ENCODE assay signal across 16 cellular contexts in the genomic region with DNA sequence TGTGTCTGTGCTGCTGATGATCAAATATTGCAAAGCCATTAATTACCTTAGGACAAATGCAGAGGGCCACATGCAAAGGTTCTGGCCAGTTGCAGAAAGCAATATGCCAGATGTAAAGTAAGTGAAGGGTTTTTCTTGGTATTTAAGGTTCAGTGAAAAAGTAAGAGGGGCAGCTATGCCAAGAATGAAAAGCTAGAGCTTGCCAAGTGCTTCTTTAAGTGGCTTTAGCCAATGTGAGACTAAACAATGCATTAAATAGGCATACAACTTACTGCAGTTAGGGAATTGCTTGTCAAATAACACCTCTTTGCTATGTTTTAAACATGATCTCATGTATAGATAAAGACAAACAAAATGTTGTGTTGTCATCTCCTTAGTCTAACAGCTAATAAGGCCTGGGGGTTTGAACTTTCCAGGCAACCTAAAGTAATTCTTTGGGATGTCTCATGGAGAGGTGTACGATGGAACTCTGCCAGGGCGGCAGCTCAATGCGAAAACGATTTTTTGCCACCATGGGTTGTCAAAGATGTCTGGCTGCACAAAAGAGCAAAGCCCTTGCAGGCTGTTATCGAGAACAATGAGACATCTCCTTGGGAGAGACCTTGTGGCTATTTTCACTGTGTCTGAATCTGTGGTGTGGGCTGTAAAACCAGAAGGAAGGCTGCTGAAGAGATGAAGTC. TPM values are rescaled to one million over a fixed set of nuclear protein-coding genes. Genes with fewer than 3 reads are reported as not detected.
"Had no signal": no experiment of that assay in that cellular context is flagged by ENCODE, and none has a peak within 500 bp of the region (broad histone marks: within the 10 kb centered on the region; RNA-seq: fewer than 3 reads in every experiment).

No MANE protein-coding gene starts in this region.

- H3K9ac ChIP-seq: parathyroid adenoma had no signal

- H3K4me1 ChIP-seq: parathyroid adenoma, vagina had no signal

- H3K36me3 Mint-ChIP-seq: activated CD4-positive, alpha-beta memory T cell treated with anti-CD3 and anti-CD28 coated beads for 36 hours; activated CD8-positive, alpha-beta memory T cell treated with anti-CD3 and anti-CD28 coated beads, Interleukin-2, amount 10 ng/mL, durations not matched to agents 7 days and 5 days; activated naive CD4-positive, alpha-beta T cell treated with anti-CD3 and anti-CD28 coated beads, Interleukin-2, amount 10 ng/mL, durations not matched to agents 7 days and 5 days; memory B cell; naive thymus-derived CD4-positive, alpha-beta T cell had no signal

- FAIRE-seq: colon, endometrium had no signal

- H2AFZ ChIP-seq: parathyroid adenoma had no signal

- H3K36me3 ChIP-seq: tibial artery, vagina, WERI-Rb-1 had no signal

- ATAC-seq: activated CD8-positive, alpha-beta memory T cell treated with anti-CD3 and anti-CD28 coated beads, Interleukin-2, amount 10 ng/mL, durations not matched to agents 7 days and 5 days; left ventricle myocardium superior; mucosa of descending colon; naive thymus-derived CD4-positive, alpha-beta T cell had no signal

- H3K27ac ChIP-seq: parathyroid adenoma, tibial artery, vagina, WERI-Rb-1 had no signal

- H3K9me3 Mint-ChIP-seq: activated CD4-positive, alpha-beta memory T cell treated with anti-CD3 and anti-CD28 coated beads for 36 hours; activated naive CD4-positive, alpha-beta T cell treated with anti-CD3 and anti-CD28 coated beads, Interleukin-2, amount 10 ng/mL, durations not matched to agents 7 days and 5 days; memory B cell; naive thymus-derived CD4-positive, alpha-beta T cell had no signal

- H3K4me3 Mint-ChIP-seq: activated CD4-positive, alpha-beta memory T cell treated with anti-CD3 and anti-CD28 coated beads for 36 hours; activated CD8-positive, alpha-beta memory T cell treated with anti-CD3 and anti-CD28 coated beads, Interleukin-2, amount 10 ng/mL, durations not matched to agents 7 days and 5 days; activated naive CD4-positive, alpha-beta T cell treated with anti-CD3 and anti-CD28 coated beads, Interleukin-2, amount 10 ng/mL, durations not matched to agents 7 days and 5 days; memory B cell; naive thymus-derived CD4-positive, alpha-beta T cell had no signal

- H3K9me3 ChIP-seq: mucosa of descending colon, tibial artery, vagina had no signal

- H3K27me3 ChIP-seq: tibial artery, vagina had no signal

- H3K79me2 ChIP-seq: parathyroid adenoma had no signal

- H3K27ac Mint-ChIP-seq: activated CD4-positive, alpha-beta memory T cell treated with anti-CD3 and anti-CD28 coated beads for 36 hours; activated CD8-positive, alpha-beta memory T cell treated with anti-CD3 and anti-CD28 coated beads, Interleukin-2, amount 10 ng/mL, durations not matched to agents 7 days and 5 days; activated naive CD4-positive, alpha-beta T cell treated with anti-CD3 and anti-CD28 coated beads, Interleukin-2, amount 10 ng/mL, durations not matched to agents 7 days and 5 days; memory B cell; naive thymus-derived CD4-positive, alpha-beta T cell had no signal

- H3K4me3 ChIP-seq: mucosa of descending colon, tibial artery, vagina had no signal

- DNase-seq: activated CD4-positive, alpha-beta memory T cell treated with anti-CD3 and anti-CD28 coated beads for 36 hours; activated CD8-positive, alpha-beta memory T cell treated with anti-CD3 and anti-CD28 coated beads, Interleukin-2, amount 10 ng/mL, durations not matched to agents 7 days and 5 days; activated naive CD4-positive, alpha-beta T cell treated with anti-CD3 and anti-CD28 coated beads, Interleukin-2, amount 10 ng/mL, durations not matched to agents 7 days and 5 days; activated T-cell treated with anti-CD3 and anti-CD28 coated beads, Interleukin-2, amount 50 U/mL, for 1 hour; hippocampal formation; left ventricle myocardium superior; mucosa of descending colon; naive thymus-derived CD4-positive, alpha-beta T cell; stimulated activated CD4-positive, alpha-beta T cell treated with anti-CD3 and anti-CD28 coated beads, Interleukin-1b, Interleukin-23, amount 100 ng/mL, for 48 hours; tibial artery; WERI-Rb-1 had no signal

- H3K4me1 Mint-ChIP-seq: activated CD8-positive, alpha-beta memory T cell treated with anti-CD3 and anti-CD28 coated beads, Interleukin-2, amount 10 ng/mL, durations not matched to agents 7 days and 5 days; activated naive CD4-positive, alpha-beta T cell treated with anti-CD3 and anti-CD28 coated beads, Interleukin-2, amount 10 ng/mL, durations not matched to agents 7 days and 5 days; memory B cell; naive thymus-derived CD4-positive, alpha-beta T cell had no signal

RNA-seq across cellular contexts. Expression of a gene that starts 12.0 kb away (rescaled TPM):
- total RNA-seq: activated CD4-positive, alpha-beta memory T cell treated with anti-CD3 and anti-CD28 coated beads for 36 hours had no signal
